In genomic region chr6:37259191-37259590, GRCh38 we compare ENCODE assay signal across 1 cellular context.
TF ChIP-seq lines count a peak whose summit lies in the region.

No MANE protein-coding gene starts in this region.

TF ChIP-seq in GM12878, 131 proteins besides CTCF, POLR2A, EP300 and RAD21:
- peak in 1 of 2 experiments; percentile 73; a peak in 1 of 4 replicates for TF ChIP-seq ETV6 (conservative IDR thresholded peaks at IDR 0.05 in 1 of 2, IDR thresholded peaks at IDR 0.05 in 1 of 2; ENCODE audit: borderline replicate concordance in 1 of 2, low read depth in 1 of 2)
- TF ChIP-seq JUNB (IDR thresholded peaks at IDR 0.05), result peak; percentile 18; the same call in 1 of the 2 replicates
- no peak for TF ChIP-seq STAT1 (conservative IDR thresholded peaks at IDR 0.05)
- no peak for TF ChIP-seq CHD2 (IDR thresholded peaks at IDR 0.05; ENCODE audit: borderline replicate concordance, low read depth, low read length)
- TF ChIP-seq LARP7 (IDR thresholded peaks at IDR 0.05), result no peak
- TF ChIP-seq IKZF2 (IDR thresholded peaks at IDR 0.05), result 0 out of 4 replicates have a peak, but pooled peaks of 1 of the 2 experiments have one; percentile 7
